Comparison of ENCODE assay signal across 35 cellular contexts in the genomic region with DNA sequence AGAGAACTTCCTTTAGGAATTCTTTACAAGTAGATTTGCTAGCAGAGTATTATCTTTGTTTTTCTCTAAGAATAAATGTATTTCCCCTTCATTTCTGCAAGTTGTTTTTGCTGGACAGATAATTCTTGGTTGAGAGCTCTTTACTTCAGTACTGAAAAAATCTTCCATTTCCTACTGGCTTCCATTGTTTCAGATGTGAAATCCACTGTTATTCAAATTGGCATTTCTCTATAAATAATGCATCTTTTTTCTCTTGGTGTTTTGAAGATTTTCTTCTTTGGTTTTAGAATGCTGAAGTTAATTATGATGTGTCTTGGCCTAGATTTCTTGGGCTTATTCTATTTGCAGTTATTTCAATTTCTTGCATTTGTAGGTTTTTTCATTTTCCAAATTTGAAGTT.
A peak's percentile ranks its signal among the peaks of the same experiment; 100 is the strongest.
DNase-seq lines count a peak whose midpoint lies in the region; ATAC-seq, FAIRE-seq and TF ChIP-seq lines count a peak whose summit lies in the region.
"Had no signal": no experiment of that assay in that cellular context is flagged by ENCODE, and none has a peak within 500 bp of the region (broad histone marks: within the 10 kb centered on the region; RNA-seq: fewer than 3 reads in every experiment).

No MANE protein-coding gene starts in this region.

- no peak overlapping the region for H3K9ac ChIP-seq in HepG2 (ENCODE audit: insufficient read depth, low read depth, low read length)
- H3K9ac ChIP-seq: BLaER1; BLaER1 treated with 17β-estradiol and CSF1 and Interleukin-3, amounts not matched to agents 10 nM and 100 nM had no signal

- BruUV-seq in HepG2 (replicated peaks; lab: Mats Ljungman, UMichigan): no TSS peak

- H3K9me3 Mint-ChIP-seq in WTC11: peaks cover 93% of the 10 kb centered on the region
- peaks cover 18% of the 10 kb centered on the region for H3K9me3 Mint-ChIP-seq in chondrocyte (ENCODE audit: low read depth)

- no peaks in the 10 kb centered on the region for H3K79me2 ChIP-seq in HepG2 (ENCODE audit: insufficient read depth, low read length)

- intact Hi-C loops in HepG2 (cut with micrococcal nuclease; ENCODE audit: unreplicated experiment): no loop called here
- intact Hi-C loops in right lobe of liver (cut with DNase I): no loop called here

- no peak for TF ChIP-seq RAD21 in HepG2 (CRISPR knock-in tag; IDR thresholded peaks at IDR 0.05)

- in situ Hi-C loops in HepG2 (cut with HindIII; ENCODE audit: extremely low pct_ligation_motif_present, low pct_unique_long_range_greater_than_20kb): no loop called here

- DNase-seq in HepG2 (ENCODE audit: low spot score) (no peak), right lobe of liver (no peak), Kasumi-1 (lab: John Stamatoyannopoulos, UW) (peak; percentile 13 to 18), WTC11 (ENCODE audit: low spot score) (no peak), A172 (ENCODE audit: low spot score) (no peak), chondrocyte (ENCODE audit: low spot score) (no peak)
- DNase-seq: 8988T; ACHN; AML-193; BE2C; C1 segment of cervical spinal cord; Caco-2; Calu3; CD4-positive, alpha-beta memory T cell; CD4-positive, alpha-beta T cell; CD4-positive, CD25-positive, alpha-beta regulatory T cell; CD8-positive, alpha-beta memory T cell; CD8-positive, alpha-beta T cell; COR-L47; DMS 273 treated with DMSO at 0.1 percent for 48 hours; DMS153; DMS53; DMS79; DMS79 treated with DMSO at 0.1 percent for 48 hours; DND-41; EL had no signal

- H3K4me3 Mint-ChIP-seq in WTC11 (no peak overlapping the region), chondrocyte (ENCODE audit: unreplicated experiment) (no peak overlapping the region)
- H3K4me3 Mint-ChIP-seq: B cell; CD14-positive monocyte; CD4-positive, alpha-beta memory T cell; CD4-positive, alpha-beta T cell; CD4-positive, CD25-positive, alpha-beta regulatory T cell; CD8-positive, alpha-beta memory T cell; CD8-positive, alpha-beta T cell had no signal

- TF ChIP-seq POLR2A in HepG2 (IDR thresholded peaks at IDR 0.05; ENCODE audit: insufficient read depth in 1 of 2, low read depth in 2 of 2, low read length in 2 of 2): no peak
- TF ChIP-seq POLR2A in right lobe of liver (IDR thresholded peaks at IDR 0.05): no peak

- ATAC-seq in HepG2 (no peak), right lobe of liver (no peak), WTC11 (no peak)
- ATAC-seq: A549; CD8-positive, alpha-beta T cell had no signal

- H3K4me1 ChIP-seq in HepG2 (ENCODE audit: insufficient read depth, low read length) (no peaks in the 10 kb centered on the region), right lobe of liver (no peaks in the 10 kb centered on the region)
- H3K4me1 ChIP-seq: A549, BE2C, BLaER1, Caco-2 had no signal

- H2AFZ ChIP-seq in HepG2 (ENCODE audit: low read length): no peak overlapping the region

- no peak overlapping the region for H3K27ac ChIP-seq in HepG2 (ENCODE audit: extremely low read length, insufficient read depth, low read length)
- no peak overlapping the region for H3K27ac ChIP-seq in right lobe of liver
- H3K27ac ChIP-seq: 22Rv1; A549; BLaER1; BLaER1 treated with 17β-estradiol and CSF1 and Interleukin-3, amounts not matched to agents 10 nM and 100 nM; C4-2B had no signal

- CTCF ChIA-PET in HepG2 (lab: Yijun Ruan, JAX; ENCODE audit: low intra/inter-chr PET ratio, low total read pairs): no interaction called here
- CTCF ChIA-PET in WTC11 (lab: Charles Lee): no interaction called here

- H3K27me3 ChIP-seq in HepG2 (ENCODE audit: control insufficient read depth in 1 of 2, insufficient read depth in 2 of 2, low read length in 2 of 2) (no peaks in the 10 kb centered on the region), right lobe of liver (no peaks in the 10 kb centered on the region)
- H3K27me3 ChIP-seq: BE2C; BLaER1; BLaER1 treated with 17β-estradiol and CSF1 and Interleukin-3, amounts not matched to agents 10 nM and 100 nM had no signal

- no peak for TF ChIP-seq CTCF in HepG2 (CRISPR knock-in tag; IDR thresholded peaks at IDR 0.05)
- no peak for TF ChIP-seq CTCF in right lobe of liver (IDR thresholded peaks at IDR 0.05)
- no peak for TF ChIP-seq CTCF in WTC11 (IDR thresholded peaks at IDR 0.05)
- no peak for TF ChIP-seq CTCF in chondrocyte (IDR thresholded peaks at IDR 0.05)

- no peak overlapping the region for H3K4me2 ChIP-seq in HepG2 (ENCODE audit: low read depth, low read length)
- H3K4me2 ChIP-seq: A549; BLaER1; BLaER1 treated with 17β-estradiol and CSF1 and Interleukin-3, amounts not matched to agents 10 nM and 100 nM had no signal

- H4K20me1 ChIP-seq in HepG2 (ENCODE audit: insufficient read depth, low read length): no peaks in the 10 kb centered on the region
- H4K20me1 ChIP-seq: BLaER1; BLaER1 treated with 17β-estradiol and CSF1 and Interleukin-3, amounts not matched to agents 10 nM and 100 nM had no signal

- no peak for FAIRE-seq in HepG2 (lab: Jason Lieb, UNC)
- FAIRE-seq: A204.1, A549, D721Med had no signal

- POLR2A ChIA-PET in HepG2 (lab: Yijun Ruan, JAX): no interaction called here
- POLR2A ChIA-PET in WTC11 (lab: Charles Lee): no interaction called here

- peaks cover 43% of the 10 kb centered on the region for H3K9me3 ChIP-seq in HepG2 (ENCODE audit: low read length)
- H3K9me3 ChIP-seq in right lobe of liver: no peaks in the 10 kb centered on the region
- H3K9me3 ChIP-seq: A549, BE2C had no signal

- H3K36me3 Mint-ChIP-seq in WTC11 (peaks cover 66% of the 10 kb centered on the region), chondrocyte (ENCODE audit: low read depth) (peaks cover 5% of the 10 kb centered on the region)
- H3K36me3 Mint-ChIP-seq: CD14-positive monocyte; CD4-positive, alpha-beta memory T cell; CD4-positive, CD25-positive, alpha-beta regulatory T cell; CD8-positive, alpha-beta memory T cell; CD8-positive, alpha-beta T cell had no signal

- H3K27me3 Mint-ChIP-seq in WTC11 (ENCODE audit: low read depth) (no peaks in the 10 kb centered on the region), chondrocyte (ENCODE audit: low read depth) (peaks cover 3% of the 10 kb centered on the region)
- H3K27me3 Mint-ChIP-seq: CD4-positive, CD25-positive, alpha-beta regulatory T cell had no signal

- H3K36me3 ChIP-seq in HepG2 (replicated peaks in 1 of 2; ENCODE audit: control insufficient read depth in 1 of 2, insufficient read depth in 2 of 2, low read length in 2 of 2): no peaks in the 10 kb centered on the region
- H3K36me3 ChIP-seq in right lobe of liver: no peaks in the 10 kb centered on the region
- H3K36me3 ChIP-seq: BE2C; BLaER1; BLaER1 treated with 17β-estradiol and CSF1 and Interleukin-3, amounts not matched to agents 10 nM and 100 nM had no signal

- H3K27ac Mint-ChIP-seq in WTC11: no peak overlapping the region
- H3K27ac Mint-ChIP-seq in chondrocyte (ENCODE audit: unreplicated experiment): no peak overlapping the region
- H3K27ac Mint-ChIP-seq: B cell; CD14-positive monocyte; CD4-positive, alpha-beta memory T cell; CD4-positive, alpha-beta T cell; CD4-positive, CD25-positive, alpha-beta regulatory T cell; CD8-positive, alpha-beta memory T cell; CD8-positive, alpha-beta T cell had no signal

- TF ChIP-seq EP300 in HepG2 (IDR thresholded peaks at IDR 0.05; ENCODE audit: low read depth in 2 of 2, low read length in 2 of 2) (no peak), HepG2 (CRISPR knock-in tag; IDR thresholded peaks at IDR 0.05; ENCODE audit: borderline replicate concordance) (no peak)

- H3K4me1 Mint-ChIP-seq in WTC11: no peaks in the 10 kb centered on the region
- H3K4me1 Mint-ChIP-seq in chondrocyte (ENCODE audit: low read depth): peaks cover 3% of the 10 kb centered on the region
- H3K4me1 Mint-ChIP-seq: B cell; CD14-positive monocyte; CD4-positive, alpha-beta memory T cell; CD4-positive, CD25-positive, alpha-beta regulatory T cell; CD8-positive, alpha-beta memory T cell had no signal

- H3K4me3 ChIP-seq in HepG2 (replicated peaks in 1 of 3; ENCODE audit: insufficient read depth in 1 of 3, low read depth in 2 of 3, low read length in 3 of 3): no peak overlapping the region
- H3K4me3 ChIP-seq in right lobe of liver: no peak overlapping the region
- H3K4me3 ChIP-seq: A549; BLaER1; BLaER1 treated with 17β-estradiol and CSF1 and Interleukin-3, amounts not matched to agents 10 nM and 100 nM had no signal

TF ChIP-seq in HepG2, 621 proteins besides CTCF, POLR2A, EP300 and RAD21 (continues in another document):
- no peak for TF ChIP-seq CEBPB (IDR thresholded peaks at IDR 0.05; ENCODE audit: borderline replicate concordance, low read depth, low read length)
- TF ChIP-seq ZNF460 (CRISPR knock-in tag; IDR thresholded peaks at IDR 0.05; ENCODE audit: borderline replicate concordance): no peak
- TF ChIP-seq ZNF317 (CRISPR knock-in tag; IDR thresholded peaks at IDR 0.05): peak; percentile 94

TF ChIP-seq in WTC11, 78 proteins besides CTCF, POLR2A, EP300 and RAD21:
- TF ChIP-seq, protein P1, sequence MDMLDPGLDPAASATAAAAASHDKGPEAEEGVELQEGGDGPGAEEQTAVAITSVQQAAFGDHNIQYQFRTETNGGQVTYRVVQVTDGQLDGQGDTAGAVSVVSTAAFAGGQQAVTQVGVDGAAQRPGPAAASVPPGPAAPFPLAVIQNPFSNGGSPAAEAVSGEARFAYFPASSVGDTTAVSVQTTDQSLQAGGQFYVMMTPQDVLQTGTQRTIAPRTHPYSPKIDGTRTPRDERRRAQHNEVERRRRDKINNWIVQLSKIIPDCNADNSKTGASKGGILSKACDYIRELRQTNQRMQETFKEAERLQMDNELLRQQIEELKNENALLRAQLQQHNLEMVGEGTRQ (CRISPR knock-in tag; IDR thresholded peaks at IDR 0.05): no peak
- no peak for TF ChIP-seq ETV6 (CRISPR knock-in tag; IDR thresholded peaks at IDR 0.05)
- TF ChIP-seq ZNF317 (CRISPR knock-in tag; IDR thresholded peaks at IDR 0.05; ENCODE audit: borderline replicate concordance, low read depth): peak; percentile 85
TF ChIP-seq in WTC11: peak in this region for 1.

Comparison
In these comparisons a context has a peak if more than half of its experiments do, and no peak if none do; other contexts are left out.
1. DNase-seq: peak in Kasumi-1 (2 of 2); none in HepG2 (single experiment), right lobe of liver (0 of 3), WTC11 (single experiment), A172 (single experiment) and chondrocyte (single experiment).